Comparison of ENCODE assay signal across 9 cellular contexts in the genomic region with DNA sequence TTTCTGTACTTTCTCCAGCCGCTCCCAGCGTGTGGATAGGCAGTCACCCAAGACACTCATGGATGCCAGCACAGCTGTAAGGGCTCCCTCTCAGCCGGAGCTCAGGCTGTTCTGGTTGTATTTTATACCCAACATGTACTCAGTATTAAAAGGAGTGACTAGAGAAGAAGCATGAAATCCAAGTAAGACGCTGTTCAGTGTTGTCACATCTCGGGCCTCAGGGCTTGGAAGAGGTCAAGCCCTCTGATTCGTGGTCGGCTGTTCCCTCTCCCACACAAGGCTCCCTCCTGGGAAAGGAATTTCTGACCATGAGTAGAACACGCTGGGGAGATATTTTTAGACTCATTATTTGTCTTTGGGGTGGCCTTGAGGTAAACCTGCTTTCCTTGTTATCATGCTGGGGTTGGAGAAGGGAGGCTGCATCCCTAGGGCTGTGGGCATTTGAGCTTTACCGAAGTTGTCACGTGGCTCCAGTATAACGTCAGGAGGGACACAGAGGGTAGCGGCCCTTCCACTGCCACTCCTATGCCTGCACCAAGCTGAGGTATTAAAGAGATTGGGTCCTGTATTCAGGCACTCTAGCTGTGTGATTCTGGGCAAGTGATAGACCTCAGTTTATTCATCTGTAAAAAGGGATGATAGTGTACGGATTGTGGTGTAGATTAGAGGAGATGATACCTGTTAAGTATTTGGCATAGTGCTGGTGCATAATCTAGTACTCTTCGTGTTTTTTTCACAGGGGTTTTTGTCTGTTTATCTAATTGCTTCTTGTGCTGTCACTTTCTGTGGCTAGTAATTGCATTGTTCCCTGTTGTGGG. TPM values are rescaled to one million over a fixed set of nuclear protein-coding genes. Genes with fewer than 3 reads are reported as not detected.
A peak's percentile ranks its signal among the peaks of the same experiment; 100 is the strongest.
DNase-seq lines count a peak whose midpoint lies in the region; ATAC-seq and TF ChIP-seq lines count a peak whose summit lies in the region.
"Had no signal": no experiment of that assay in that cellular context is flagged by ENCODE, and none has a peak within 500 bp of the region (broad histone marks: within the 10 kb centered on the region; RNA-seq: fewer than 3 reads in every experiment).

No MANE protein-coding gene starts in this region.

- DNase-seq in ACHN (peak; percentile 78), choroid plexus epithelial cell (ENCODE audit: low read depth) (peak; percentile 98)

- TF ChIP-seq CTCF in HEK293 (tag by site-specific recombination; IDR thresholded peaks at IDR 0.05) = no peak
- no peak for TF ChIP-seq CTCF in choroid plexus epithelial cell (conservative IDR thresholded peaks at IDR 0.05; ENCODE audit: low read depth, low read length)

- in situ Hi-C loops in ACHN (cut with HindIII; ENCODE audit: low pct_ligation_motif_present, low pct_unique_long_range_greater_than_20kb, low sequenced_read_pairs) = loop anchor here (25.0 kb wide), 1 partner anchor 181 kb away; no protein-coding TSS in a partner anchor

- POLR2A ChIA-PET in HEK293 (lab: Yijun Ruan, JAX) = no interaction called here

- WGBS in mesodermal cell (ENCODE audit: insufficient coverage in 2 of 2), 2 experiments = 74 to 90% methylated on average over 8 of the region's 14 CpGs

- CTCF ChIA-PET in HEK293 (lab: Yijun Ruan, JAX) = interaction anchor here (0.7 to 1.3 kb wide), 4 partner anchors 8 to 77 kb away, joined by 3 to 7 read pairs (median 4); no protein-coding TSS in a partner anchor

- H3K4me1 ChIP-seq in HEK293 (ENCODE audit: control insufficient read depth, insufficient read depth, low read length) (no peaks in the 10 kb centered on the region), mesodermal cell (ENCODE audit: control insufficient read depth, insufficient read depth, low read length, poor library complexity, severe bottlenecking) (peaks cover 28% of the 10 kb centered on the region)

- no peak overlapping the region for H3K27ac ChIP-seq in HEK293 (ENCODE audit: extremely low read depth, low read depth, low read length)
- peak overlapping the region; percentile 17 for H3K27ac ChIP-seq in mesodermal cell (ENCODE audit: low read depth, low read length, severe bottlenecking)
- H3K27ac ChIP-seq: epithelial cell of prostate had no signal

- ATAC-seq in HG03520 (IDR thresholded peaks at IDR 0.05; ENCODE audit: unreplicated experiment) = no peak
- ATAC-seq in SK-N-SH treated with all-trans-retinoic acid at 6 μM for 48 hours = no peak; the same call in 2 of the 3 replicates
- no peak for ATAC-seq in GM21447 (IDR thresholded peaks at IDR 0.05; ENCODE audit: unreplicated experiment)
- ATAC-seq in HG02938 (IDR thresholded peaks at IDR 0.05; ENCODE audit: unreplicated experiment) = no peak

- H3K4me3 ChIP-seq in HEK293 (ENCODE audit: low read depth, low read length) (no peak overlapping the region), choroid plexus epithelial cell (ENCODE audit: low read depth, low read length) (no peak overlapping the region), mesodermal cell (ENCODE audit: extremely low read depth, insufficient read depth, low read length, poor library complexity, severe bottlenecking) (no peak overlapping the region)

- H3K36me3 ChIP-seq in HEK293 (ENCODE audit: control insufficient read depth in 2 of 2, insufficient read depth in 1 of 2, low read length in 2 of 2) (peaks cover 5 to 8% of the 10 kb centered on the region in 2 experiments; a peak in 2 of 3 replicates), mesodermal cell (ENCODE audit: control insufficient read depth, insufficient read depth, low read length) (peaks cover 19% of the 10 kb centered on the region)

- no peaks in the 10 kb centered on the region for H3K9me3 ChIP-seq in HEK293 (ENCODE audit: control insufficient read depth, insufficient read depth, low read depth, low read length)
- no peaks in the 10 kb centered on the region for H3K9me3 ChIP-seq in mesodermal cell (ENCODE audit: control insufficient read depth, low read length)

TF ChIP-seq in HEK293, 187 proteins besides CTCF, POLR2A, EP300 and RAD21:
- no peak for TF ChIP-seq SALL2 (tag by site-specific recombination; IDR thresholded peaks at IDR 0.05; ENCODE audit: borderline replicate concordance)
- 0 out of 2 replicates have a peak, but pooled peaks have one; percentile 8 for TF ChIP-seq ZNF341 (tag by site-specific recombination; IDR thresholded peaks at IDR 0.05; ENCODE audit: low read depth)
- TF ChIP-seq GLIS1 (tag by site-specific recombination; IDR thresholded peaks at IDR 0.05) = peak; percentile 65
- TF ChIP-seq ZNF76 (tag by site-specific recombination; IDR thresholded peaks at IDR 0.05; ENCODE audit: borderline replicate concordance, low read depth) = no peak
- TF ChIP-seq, protein P1, sequence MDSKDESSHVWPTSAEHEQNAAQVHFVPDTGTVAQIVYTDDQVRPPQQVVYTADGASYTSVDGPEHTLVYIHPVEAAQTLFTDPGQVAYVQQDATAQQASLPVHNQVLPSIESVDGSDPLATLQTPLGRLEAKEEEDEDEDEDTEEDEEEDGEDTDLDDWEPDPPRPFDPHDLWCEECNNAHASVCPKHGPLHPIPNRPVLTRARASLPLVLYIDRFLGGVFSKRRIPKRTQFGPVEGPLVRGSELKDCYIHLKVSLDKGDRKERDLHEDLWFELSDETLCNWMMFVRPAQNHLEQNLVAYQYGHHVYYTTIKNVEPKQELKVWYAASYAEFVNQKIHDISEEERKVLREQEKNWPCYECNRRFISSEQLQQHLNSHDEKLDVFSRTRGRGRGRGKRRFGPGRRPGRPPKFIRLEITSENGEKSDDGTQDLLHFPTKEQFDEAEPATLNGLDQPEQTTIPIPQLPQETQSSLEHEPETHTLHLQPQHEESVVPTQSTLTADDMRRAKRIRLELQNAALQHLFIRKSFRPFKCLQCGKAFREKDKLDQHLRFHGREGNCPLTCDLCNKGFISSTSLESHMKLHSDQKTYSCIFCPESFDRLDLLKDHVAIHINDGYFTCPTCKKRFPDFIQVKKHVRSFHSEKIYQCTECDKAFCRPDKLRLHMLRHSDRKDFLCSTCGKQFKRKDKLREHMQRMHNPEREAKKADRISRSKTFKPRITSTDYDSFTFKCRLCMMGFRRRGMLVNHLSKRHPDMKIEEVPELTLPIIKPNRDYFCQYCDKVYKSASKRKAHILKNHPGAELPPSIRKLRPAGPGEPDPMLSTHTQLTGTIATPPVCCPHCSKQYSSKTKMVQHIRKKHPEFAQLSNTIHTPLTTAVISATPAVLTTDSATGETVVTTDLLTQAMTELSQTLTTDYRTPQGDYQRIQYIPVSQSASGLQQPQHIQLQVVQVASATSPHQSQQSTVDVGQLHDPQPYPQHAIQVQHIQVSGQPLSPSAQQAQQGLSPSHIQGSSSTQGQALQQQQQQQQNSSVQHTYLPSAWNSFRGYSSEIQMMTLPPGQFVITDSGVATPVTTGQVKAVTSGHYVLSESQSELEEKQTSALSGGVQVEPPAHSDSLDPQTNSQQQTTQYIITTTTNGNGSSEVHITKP (tag by site-specific recombination; IDR thresholded peaks at IDR 0.05) = no peak

TF ChIP-seq in SK-N-SH treated with all-trans-retinoic acid at 6 μM for 48 hours, 23 proteins besides CTCF, POLR2A, EP300 and RAD21:
- TF ChIP-seq GLIS3 (CRISPR knock-in tag; IDR thresholded peaks at IDR 0.05) (no peak), ZNF70 (CRISPR knock-in tag; IDR thresholded peaks at IDR 0.05) (no peak), BACH2 (CRISPR knock-in tag; IDR thresholded peaks at IDR 0.05; ENCODE audit: borderline replicate concordance) (no peak), TCF4 (CRISPR knock-in tag; IDR thresholded peaks at IDR 0.05; ENCODE audit: borderline replicate concordance) (no peak), CSDC2 (CRISPR knock-in tag; IDR thresholded peaks at IDR 0.05) (no peak), PPARA (CRISPR knock-in tag; IDR thresholded peaks at IDR 0.05; ENCODE audit: borderline replicate concordance) (no peak), ZNF565 (CRISPR knock-in tag; conservative IDR thresholded peaks at IDR 0.05; ENCODE audit: low read depth) (no peak), ZC3H10 (CRISPR knock-in tag; IDR thresholded peaks at IDR 0.05) (no peak), ARNTL (CRISPR knock-in tag; IDR thresholded peaks at IDR 0.05; ENCODE audit: borderline replicate concordance, low read depth) (no peak)
- TF ChIP-seq, protein P2, sequence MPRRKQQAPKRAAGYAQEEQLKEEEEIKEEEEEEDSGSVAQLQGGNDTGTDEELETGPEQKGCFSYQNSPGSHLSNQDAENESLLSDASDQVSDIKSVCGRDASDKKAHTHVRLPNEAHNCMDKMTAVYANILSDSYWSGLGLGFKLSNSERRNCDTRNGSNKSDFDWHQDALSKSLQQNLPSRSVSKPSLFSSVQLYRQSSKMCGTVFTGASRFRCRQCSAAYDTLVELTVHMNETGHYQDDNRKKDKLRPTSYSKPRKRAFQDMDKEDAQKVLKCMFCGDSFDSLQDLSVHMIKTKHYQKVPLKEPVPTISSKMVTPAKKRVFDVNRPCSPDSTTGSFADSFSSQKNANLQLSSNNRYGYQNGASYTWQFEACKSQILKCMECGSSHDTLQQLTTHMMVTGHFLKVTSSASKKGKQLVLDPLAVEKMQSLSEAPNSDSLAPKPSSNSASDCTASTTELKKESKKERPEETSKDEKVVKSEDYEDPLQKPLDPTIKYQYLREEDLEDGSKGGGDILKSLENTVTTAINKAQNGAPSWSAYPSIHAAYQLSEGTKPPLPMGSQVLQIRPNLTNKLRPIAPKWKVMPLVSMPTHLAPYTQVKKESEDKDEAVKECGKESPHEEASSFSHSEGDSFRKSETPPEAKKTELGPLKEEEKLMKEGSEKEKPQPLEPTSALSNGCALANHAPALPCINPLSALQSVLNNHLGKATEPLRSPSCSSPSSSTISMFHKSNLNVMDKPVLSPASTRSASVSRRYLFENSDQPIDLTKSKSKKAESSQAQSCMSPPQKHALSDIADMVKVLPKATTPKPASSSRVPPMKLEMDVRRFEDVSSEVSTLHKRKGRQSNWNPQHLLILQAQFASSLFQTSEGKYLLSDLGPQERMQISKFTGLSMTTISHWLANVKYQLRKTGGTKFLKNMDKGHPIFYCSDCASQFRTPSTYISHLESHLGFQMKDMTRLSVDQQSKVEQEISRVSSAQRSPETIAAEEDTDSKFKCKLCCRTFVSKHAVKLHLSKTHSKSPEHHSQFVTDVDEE (CRISPR knock-in tag; IDR thresholded peaks at IDR 0.05) = no peak
- TF ChIP-seq, protein P3, sequence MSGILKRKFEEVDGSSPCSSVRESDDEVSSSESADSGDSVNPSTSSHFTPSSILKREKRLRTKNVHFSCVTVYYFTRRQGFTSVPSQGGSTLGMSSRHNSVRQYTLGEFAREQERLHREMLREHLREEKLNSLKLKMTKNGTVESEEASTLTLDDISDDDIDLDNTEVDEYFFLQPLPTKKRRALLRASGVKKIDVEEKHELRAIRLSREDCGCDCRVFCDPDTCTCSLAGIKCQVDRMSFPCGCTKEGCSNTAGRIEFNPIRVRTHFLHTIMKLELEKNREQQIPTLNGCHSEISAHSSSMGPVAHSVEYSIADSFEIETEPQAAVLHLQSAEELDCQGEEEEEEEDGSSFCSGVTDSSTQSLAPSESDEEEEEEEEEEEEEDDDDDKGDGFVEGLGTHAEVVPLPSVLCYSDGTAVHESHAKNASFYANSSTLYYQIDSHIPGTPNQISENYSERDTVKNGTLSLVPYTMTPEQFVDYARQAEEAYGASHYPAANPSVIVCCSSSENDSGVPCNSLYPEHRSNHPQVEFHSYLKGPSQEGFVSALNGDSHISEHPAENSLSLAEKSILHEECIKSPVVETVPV (CRISPR knock-in tag; IDR thresholded peaks at IDR 0.05) = no peak

RNA-seq across cellular contexts. Expression of a gene that starts 34.1 kb away (rescaled TPM):
- 8.6 TPM for polyA plus RNA-seq in mesodermal cell (2013, experiment 1 of 2)
- 8.7 TPM for polyA plus RNA-seq in mesodermal cell (2013, experiment 2 of 2)
